In genomic region chr2:70029814-70030409, GRCh38 we compare ENCODE assay signal across 1 cellular context.
TF ChIP-seq lines count a peak whose summit lies in the region.

No MANE protein-coding gene starts in this region.

TF ChIP-seq in H1, 55 proteins besides CTCF, POLR2A, EP300 and RAD21:
- no peak for TF ChIP-seq FOSL1 (IDR thresholded peaks at IDR 0.05; ENCODE audit: insufficient read depth, low read depth, low read length)
- TF ChIP-seq ASH2L (IDR thresholded peaks at IDR 0.05; ENCODE audit: low read length): peak; percentile 98
- TF ChIP-seq MAX (IDR thresholded peaks at IDR 0.05): peak; percentile 37; the same call in 1 of the 2 replicates
- no peak for TF ChIP-seq JUN (IDR thresholded peaks at IDR 0.05; ENCODE audit: low read depth, low read length)
- TF ChIP-seq POU5F1 (IDR thresholded peaks at IDR 0.05; ENCODE audit: low read depth, low read length): no peak
- 0 out of 2 replicates have a peak, but pooled peaks have one; percentile 54 for TF ChIP-seq SP4 (IDR thresholded peaks at IDR 0.05; ENCODE audit: low read length)
- TF ChIP-seq TCF12 (IDR thresholded peaks at IDR 0.05; ENCODE audit: low read depth, low read length): no peak
- no peak for TF ChIP-seq RXRA (IDR thresholded peaks at IDR 0.05; ENCODE audit: insufficient read depth, low read depth, low read length)
- peak; percentile 69; the same call in 1 of the 2 replicates for TF ChIP-seq RBBP5 (IDR thresholded peaks at IDR 0.05; ENCODE audit: borderline replicate concordance, low read depth, low read length)
- no peak for TF ChIP-seq HDAC6 (IDR thresholded peaks at IDR 0.05; ENCODE audit: low read depth, low read length)
- peak; percentile 47; the same call in 1 of the 2 replicates for TF ChIP-seq TBP (IDR thresholded peaks at IDR 0.05; ENCODE audit: low read depth, low read length)
- no peak for TF ChIP-seq RNF2 (IDR thresholded peaks at IDR 0.05; ENCODE audit: borderline replicate concordance, low read depth, low read length, missing control alignments, poor library complexity, severe bottlenecking)
- peak; percentile 73 for TF ChIP-seq USF2 (IDR thresholded peaks at IDR 0.05; ENCODE audit: low read length)
- no peak for TF ChIP-seq EZH2 (IDR thresholded peaks at IDR 0.05; ENCODE audit: low read depth, low read length, severe bottlenecking)
- TF ChIP-seq SIRT6 (IDR thresholded peaks at IDR 0.05; ENCODE audit: low read length): no peak
- TF ChIP-seq SAP30 (IDR thresholded peaks at IDR 0.05; ENCODE audit: insufficient read depth, insufficient replicate concordance, low read length): no peak
- TF ChIP-seq CHD7 (IDR thresholded peaks at IDR 0.05; ENCODE audit: insufficient replicate concordance, low read length): no peak
- no peak for TF ChIP-seq CHD2 (IDR thresholded peaks at IDR 0.05; ENCODE audit: low read length)
- TF ChIP-seq TAF1 (IDR thresholded peaks at IDR 0.05; ENCODE audit: low read depth, low read length): peak; percentile 70
- TF ChIP-seq SIX5 (IDR thresholded peaks at IDR 0.05; ENCODE audit: low read depth, low read length): no peak
- TF ChIP-seq SP1 (IDR thresholded peaks at IDR 0.05; ENCODE audit: low read depth, low read length): no peak
- TF ChIP-seq CHD1 (IDR thresholded peaks at IDR 0.05; ENCODE audit: low read depth, low read length): no peak
- no peak for TF ChIP-seq CBX5 (IDR thresholded peaks at IDR 0.05; ENCODE audit: low read depth, low read length)
- TF ChIP-seq BRCA1 (IDR thresholded peaks at IDR 0.05; ENCODE audit: low read depth, low read length): no peak
- no peak for TF ChIP-seq BCL11A (IDR thresholded peaks at IDR 0.05; ENCODE audit: low read depth in 2 of 2, low read length in 2 of 2)
- no peak for TF ChIP-seq TEAD4 (IDR thresholded peaks at IDR 0.05; ENCODE audit: low read depth, low read length)
- TF ChIP-seq ATF2 (IDR thresholded peaks at IDR 0.05; ENCODE audit: low read length): no peak
- TF ChIP-seq POLR2AphosphoS5 (IDR thresholded peaks at IDR 0.05; ENCODE audit: low read depth, low read length): peak; percentile 24; the same call in 1 of the 2 replicates
- TF ChIP-seq CEBPB (IDR thresholded peaks at IDR 0.05; ENCODE audit: low read depth, low read length): no peak
- TF ChIP-seq KDM5A (IDR thresholded peaks at IDR 0.05; ENCODE audit: low read length): no peak
- TF ChIP-seq CTBP2 (IDR thresholded peaks at IDR 0.05; ENCODE audit: borderline replicate concordance, insufficient read depth, insufficient read length, low read length): no peak
- no peak for TF ChIP-seq KDM4A (IDR thresholded peaks at IDR 0.05; ENCODE audit: low read depth, low read length, severe bottlenecking)
- TF ChIP-seq GABPA (IDR thresholded peaks at IDR 0.05; ENCODE audit: borderline replicate concordance, insufficient read depth, low read length): no peak
- no peak for TF ChIP-seq MAFK (IDR thresholded peaks at IDR 0.05; ENCODE audit: low read depth, low read length)
- no peak for TF ChIP-seq SUZ12 (IDR thresholded peaks at IDR 0.05; ENCODE audit: low read length)
- no peak for TF ChIP-seq SP2 (IDR thresholded peaks at IDR 0.05; ENCODE audit: low read length)
- TF ChIP-seq HDAC2 (IDR thresholded peaks at IDR 0.05; ENCODE audit: borderline replicate concordance in 1 of 2, low read depth in 2 of 2, low read length in 2 of 2): no peak
- no peak for TF ChIP-seq CBX8 (IDR thresholded peaks at IDR 0.05; ENCODE audit: borderline replicate concordance, low read depth, low read length)
- TF ChIP-seq TAF7 (optimal IDR thresholded peaks at IDR 0.05; ENCODE audit: borderline replicate concordance, low read depth, low read length): no peak
- TF ChIP-seq ATF3 (IDR thresholded peaks at IDR 0.05; ENCODE audit: insufficient read depth, low read depth, low read length): peak; percentile 43; the same call in 1 of the 2 replicates
- no peak for TF ChIP-seq SRF (IDR thresholded peaks at IDR 0.05; ENCODE audit: low read depth, low read length)
